29 cellular contexts compared by ENCODE assay signal in genomic region chr10:118101501-118101900, GRCh38. TPM values are rescaled to one million over a fixed set of nuclear protein-coding genes. Genes with fewer than 3 reads are reported as not detected.
A peak's percentile ranks its signal among the peaks of the same experiment; 100 is the strongest.
DNase-seq lines count a peak whose midpoint lies in the region; TF ChIP-seq lines count a peak whose summit lies in the region.
"Had no signal": no experiment of that assay in that cellular context is flagged by ENCODE, and none has a peak within 500 bp of the region (broad histone marks: within the 10 kb centered on the region; RNA-seq: fewer than 3 reads in every experiment).

No MANE protein-coding gene starts in this region.

- WGBS in mesenchymal stem cell, result 80% methylated on average over 1 of the region's 3 CpGs

- H2AK5ac ChIP-seq in mesenchymal stem cell (ENCODE audit: low read length, severe bottlenecking), result no peak overlapping the region

- H2BK12ac ChIP-seq in mesenchymal stem cell (ENCODE audit: low read length in 2 of 2), result no peak overlapping the region

- H3K9ac ChIP-seq in mesenchymal stem cell (ENCODE audit: low read length), result peak overlapping the region; percentile 36
- H3K9ac ChIP-seq: BLaER1, KMS-11, neural progenitor cell, SK-N-SH had no signal

- peak; percentile 65 for DNase-seq in AG04449 (ENCODE audit: low read depth, low spot score)
- DNase-seq in GM04504 (ENCODE audit: low read depth), result peak; percentile 70
- no peak for DNase-seq in chondrocyte (ENCODE audit: low spot score)
- DNase-seq in mesenchymal stem cell, result no peak
- DNase-seq in HCEC 1CT, result no peak
- no peak for DNase-seq in activated CD4-positive, CD25-positive, alpha-beta regulatory T cell treated with anti-CD3 and anti-CD28 coated beads, Interleukin-2, amount 50 U/mL, for 72 hours
- no peak for DNase-seq in SHP77 (lab: John Stamatoyannopoulos, UW)
- DNase-seq in NCI-H510A (lab: John Stamatoyannopoulos, UW), result no peak
- DNase-seq: activated CD4-positive, alpha-beta T cell treated with anti-CD3 and anti-CD28 coated beads for 1 hour; activated T-cell treated with anti-CD3 and anti-CD28 coated beads for 4 hours; DMS153; effector CD4-positive, alpha-beta T cell; left cardiac atrium; mammary epithelial cell; NCI-H1417 treated with DMSO at 0.1 percent for 48 hours; NCI-H345; right lobe of liver; RPMI8226; SK-N-SH; stimulated activated naive CD4-positive, alpha-beta T cell treated with Interleukin-2 at 50 U/mL for 16 hours had no signal

- H3K36me3 ChIP-seq in mesenchymal stem cell (ENCODE audit: control insufficient read depth in 1 of 2, insufficient read depth in 2 of 2, low read depth in 1 of 2, low read length in 2 of 2), result no peaks in the 10 kb centered on the region
- H3K36me3 ChIP-seq: ascending aorta, BLaER1, neural progenitor cell, right lobe of liver, thoracic aorta, vagina had no signal

- no peak overlapping the region for H4K8ac ChIP-seq in mesenchymal stem cell (ENCODE audit: low read length)

- no peak overlapping the region for H3K4me3 ChIP-seq in AG04449 (ENCODE audit: low read depth, low read length)
- H3K4me3 ChIP-seq in mesenchymal stem cell (ENCODE audit: insufficient read depth in 1 of 2, low read depth in 1 of 2, low read length in 2 of 2), result no peak overlapping the region
- H3K4me3 ChIP-seq: ascending aorta, BLaER1, neural progenitor cell, right lobe of liver, thoracic aorta, vagina had no signal

- TF ChIP-seq CTCF in AG04449 (IDR thresholded peaks at IDR 0.05; ENCODE audit: insufficient read depth, low read length, missing control alignments), result no peak
- no peak for TF ChIP-seq CTCF in chondrocyte (IDR thresholded peaks at IDR 0.05)

- H3K27me3 ChIP-seq in mesenchymal stem cell (ENCODE audit: control insufficient read depth in 1 of 2, insufficient read depth in 1 of 2, low read length in 2 of 2), result peaks cover 0 to 3% of the 10 kb centered on the region in 2 experiments
- H3K27me3 ChIP-seq: ascending aorta, BLaER1, neural progenitor cell, right lobe of liver, vagina had no signal

- no peak overlapping the region for H3K23ac ChIP-seq in mesenchymal stem cell (ENCODE audit: low read length in 2 of 2)

- CTCF ChIA-PET in AG04449 (lab: Yijun Ruan, JAX), result interaction anchor here (0.6 kb wide), 1 partner anchor 466 kb away, joined by 5 read pairs; no protein-coding TSS in a partner anchor

- H3K27ac ChIP-seq in mesenchymal stem cell (ENCODE audit: low read length, poor library complexity, severe bottlenecking), result no peak overlapping the region
- H3K27ac ChIP-seq: 22Rv1, ascending aorta, BLaER1, KMS-11, neural progenitor cell, right lobe of liver, thoracic aorta, vagina had no signal

- peaks cover 17% of the 10 kb centered on the region for H3K4me1 Mint-ChIP-seq in chondrocyte (ENCODE audit: low read depth)
- H3K4me1 Mint-ChIP-seq: neural progenitor cell had no signal

- no peaks in the 10 kb centered on the region for H3K9me3 Mint-ChIP-seq in chondrocyte (ENCODE audit: low read depth)
- H3K9me3 Mint-ChIP-seq: activated naive CD4-positive, alpha-beta T cell treated with anti-CD3 and anti-CD28 coated beads, Interleukin-2, amount 50 U/mL, for 72 hours; neural progenitor cell; T-helper 1 cell treated with Interleukin-12 subunit alpha and Interleukin-12 subunit beta and Interleukin-4 antibody, amounts not matched to agents 30 μg/mL and 1 μg/mL, for 36 hours had no signal

- no peaks in the 10 kb centered on the region for H3K36me3 Mint-ChIP-seq in chondrocyte (ENCODE audit: low read depth)

- H3K4me3 Mint-ChIP-seq in chondrocyte (ENCODE audit: unreplicated experiment), result no peak overlapping the region
- H3K4me3 Mint-ChIP-seq: neural progenitor cell; T-helper 1 cell treated with Interleukin-12 subunit alpha and Interleukin-12 subunit beta and Interleukin-4 antibody, amounts not matched to agents 30 μg/mL and 1 μg/mL, for 36 hours had no signal

- H3K18ac ChIP-seq in mesenchymal stem cell (ENCODE audit: low read depth in 1 of 2, low read length in 2 of 2), result no peak overlapping the region

- no peak overlapping the region for H2BK5ac ChIP-seq in mesenchymal stem cell (ENCODE audit: low read depth, low read length, poor library complexity, severe bottlenecking)

- no peak overlapping the region for H3K4me2 ChIP-seq in mesenchymal stem cell (ENCODE audit: low read length, poor library complexity, severe bottlenecking)
- H3K4me2 ChIP-seq: BLaER1, KMS-11, neural progenitor cell, SK-N-SH had no signal

- peak overlapping the region; percentile 23 for H3K27ac Mint-ChIP-seq in chondrocyte (ENCODE audit: unreplicated experiment)
- H3K27ac Mint-ChIP-seq: activated naive CD4-positive, alpha-beta T cell treated with anti-CD3 and anti-CD28 coated beads, Interleukin-2, amount 50 U/mL, for 72 hours; neural progenitor cell; T-helper 1 cell treated with Interleukin-12 subunit alpha and Interleukin-12 subunit beta and Interleukin-4 antibody, amounts not matched to agents 30 μg/mL and 1 μg/mL, for 36 hours had no signal

- H3K79me1 ChIP-seq in mesenchymal stem cell (replicated peaks; ENCODE audit: low read length, poor library complexity, severe bottlenecking), result no peaks in the 10 kb centered on the region

- H3K27me3 Mint-ChIP-seq in chondrocyte (ENCODE audit: low read depth), result no peaks in the 10 kb centered on the region

- H2BK15ac ChIP-seq in mesenchymal stem cell (ENCODE audit: low read depth, poor library complexity, severe bottlenecking), result no peak overlapping the region

- POLR2A ChIA-PET in AG04449 (lab: Yijun Ruan, JAX), result no interaction called here

- H2AFZ ChIP-seq in mesenchymal stem cell (ENCODE audit: low read depth, low read length), result no peak overlapping the region
- H2AFZ ChIP-seq: neural progenitor cell had no signal

- no peaks in the 10 kb centered on the region for H3K4me1 ChIP-seq in mesenchymal stem cell (ENCODE audit: control insufficient read depth, insufficient read depth, low read depth, low read length)
- H3K4me1 ChIP-seq: ascending aorta, BLaER1, neural progenitor cell, right lobe of liver, vagina had no signal

- H3K9me3 ChIP-seq in mesenchymal stem cell (ENCODE audit: control insufficient read depth, low read length), result no peaks in the 10 kb centered on the region
- H3K9me3 ChIP-seq: ascending aorta, BLaER1, right lobe of liver, SK-N-SH, thoracic aorta, vagina had no signal

- no peak overlapping the region for H3K4ac ChIP-seq in mesenchymal stem cell (ENCODE audit: low read depth in 1 of 2, low read length in 2 of 2)

- H4K91ac ChIP-seq in mesenchymal stem cell (ENCODE audit: low read length), result no peak overlapping the region

- no peak overlapping the region for H2BK120ac ChIP-seq in mesenchymal stem cell (ENCODE audit: low read depth, low read length)

- H3K14ac ChIP-seq in mesenchymal stem cell (ENCODE audit: low read length in 2 of 2), result no peak overlapping the region

RNA-seq across cellular contexts. Expression of gene RAB11FIP2, which starts 54.8 kb away (rescaled TPM):
- 19.5 to 22.1 TPM (median 20.9 TPM) in 3 replicates for total RNA-seq in chondrocyte
- polyA plus RNA-seq in mesenchymal stem cell (2013, experiment 1 of 2), result 14.3 TPM
- 15.3 TPM for polyA plus RNA-seq in mesenchymal stem cell (2013, experiment 2 of 2)

Comparison
In these comparisons a context has a peak if more than half of its experiments do, and no peak if none do; other contexts are left out.
1. DNase-seq: peak in AG04449 (single experiment) and GM04504 (single experiment); none in chondrocyte (single experiment), mesenchymal stem cell (single experiment), HCEC 1CT (single experiment), activated CD4-positive, CD25-positive, alpha-beta regulatory T cell treated with anti-CD3 and anti-CD28 coated beads, Interleukin-2, amount 50 U/mL, for 72 hours (single experiment), SHP77 (0 of 2) and NCI-H510A (single experiment).